Comparison of ENCODE assay signal across 29 cellular contexts in the genomic region with DNA sequence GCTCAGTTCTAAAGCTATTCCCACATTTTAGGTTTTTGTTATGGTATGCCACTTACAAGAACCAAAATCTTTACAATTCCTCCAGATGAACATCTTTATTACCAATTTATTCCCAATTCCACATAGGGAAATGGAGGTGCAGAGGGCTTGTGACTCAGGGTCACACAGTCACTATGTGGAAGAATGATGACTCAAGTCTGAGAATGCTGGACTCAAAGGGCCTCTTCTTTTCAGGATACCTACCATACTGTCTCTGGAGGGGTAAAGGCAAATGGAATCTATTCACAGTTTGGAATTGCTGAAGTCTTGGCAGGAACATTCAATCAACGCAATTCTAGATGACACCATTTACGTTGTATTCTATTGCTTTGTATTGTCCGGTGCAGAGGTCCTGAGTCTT. TPM values are rescaled to one million over a fixed set of nuclear protein-coding genes. Genes with fewer than 3 reads are reported as not detected.
DNase-seq lines count a peak whose midpoint lies in the region; ATAC-seq and TF ChIP-seq lines count a peak whose summit lies in the region.
"Had no signal": no experiment of that assay in that cellular context is flagged by ENCODE, and none has a peak within 500 bp of the region (broad histone marks: within the 10 kb centered on the region; RNA-seq: fewer than 3 reads in every experiment).

No MANE protein-coding gene starts in this region.

- no peak overlapping the region for H3K27ac Mint-ChIP-seq in HFFc6
- H3K27ac Mint-ChIP-seq: activated B cell treated with CpG ODN at 0.5 μM for 24 hours; activated naive CD8-positive, alpha-beta T cell; activated T-helper 2 cell treated with anti-CD3 and anti-CD28 coated beads, Interferon-gamma antibody, Interleukin-2, Interleukin-4, amounts not matched to agents 10 μg/mL and 5 μg/mL and 100 μg/mL, durations not matched to agents 14 hours and 24 hours and 36 hours; naive thymus-derived CD4-positive, alpha-beta T cell; type B pancreatic cell had no signal

- H3K4me3 Mint-ChIP-seq in HFFc6, result no peak overlapping the region
- H3K4me3 Mint-ChIP-seq: activated B cell treated with CpG ODN at 0.5 μM for 24 hours; activated naive CD8-positive, alpha-beta T cell; naive thymus-derived CD4-positive, alpha-beta T cell; type B pancreatic cell had no signal

- no peaks in the 10 kb centered on the region for H3K27me3 Mint-ChIP-seq in HFFc6 (ENCODE audit: insufficient read depth)
- H3K27me3 Mint-ChIP-seq: activated B cell treated with CpG ODN at 0.5 μM for 24 hours had no signal

- no peaks in the 10 kb centered on the region for H3K36me3 Mint-ChIP-seq in HFFc6 (ENCODE audit: low read depth)
- H3K36me3 Mint-ChIP-seq: activated naive CD8-positive, alpha-beta T cell; naive thymus-derived CD4-positive, alpha-beta T cell; type B pancreatic cell had no signal

- DNase-seq in AG08396 (ENCODE audit: low spot score) (peak; percentile 24), HFFc6 (peak; percentile 13), RPMI7951 (ENCODE audit: low read depth) (peak; percentile 44), foreskin melanocyte (peak; percentile 42), OCI-M1 (lab: John Stamatoyannopoulos, UW) (no peak), cerebellar nuclear complex (lab: John Stamatoyannopoulos, UW) (no peak), NCI-H748 (lab: John Stamatoyannopoulos, UW; ENCODE audit: unreplicated experiment) (no peak)
- DNase-seq: activated B cell treated with CpG ODN at 0.5 μM for 24 hours; activated CD4-positive, alpha-beta T cell treated with anti-CD3 and anti-CD28 coated beads, Interleukin-2, amount 50 U/mL, for 4 hours; activated CD8-positive, alpha-beta memory T cell treated with anti-CD3 and anti-CD28 coated beads, Interleukin-2, amount 50 U/mL, for 4 hours; aorta; caudate nucleus; dermis blood vessel endothelial cell; DND-41; naive thymus-derived CD4-positive, alpha-beta T cell; NCI-H1105; NCI-H1930; NCI-H526 treated with DMSO at 0.1 percent for 48 hours; nucleus accumbens; Right ventricle myocardium superior; stimulated activated CD4-positive, alpha-beta T cell treated with anti-CD3 and anti-CD28 coated beads, Interleukin-1b, Interleukin-23, amount 100 ng/mL, for 48 hours had no signal

- no peak for TF ChIP-seq CTCF in HFFc6 (IDR thresholded peaks at IDR 0.05)

- no peaks in the 10 kb centered on the region for H3K9me3 Mint-ChIP-seq in HFFc6
- H3K9me3 Mint-ChIP-seq: activated B cell treated with CpG ODN at 0.5 μM for 24 hours; activated T-helper 2 cell treated with anti-CD3 and anti-CD28 coated beads, Interferon-gamma antibody, Interleukin-2, Interleukin-4, amounts not matched to agents 10 μg/mL and 5 μg/mL and 100 μg/mL, durations not matched to agents 14 hours and 24 hours and 36 hours; naive thymus-derived CD4-positive, alpha-beta T cell; type B pancreatic cell had no signal

- peaks cover 22% of the 10 kb centered on the region for H3K4me1 Mint-ChIP-seq in HFFc6 (ENCODE audit: low read depth)

- no peak for ATAC-seq in HG03469 (IDR thresholded peaks at IDR 0.05; ENCODE audit: unreplicated experiment)
- ATAC-seq: left lobe of liver; naive thymus-derived CD4-positive, alpha-beta T cell had no signal

RNA-seq across cellular contexts. Expression of gene MANSC4, which starts 48.2 kb away (rescaled TPM):
- total RNA-seq in HFFc6 (2021; fragmentation: NEBNext Ultra II Directional; extraction: Animal tissue kit (Norgen Biotek cat#: 25700)), result not detected
- total RNA-seq in RPMI7951 (2014; rRNA removed; shearing (Covaris generic)), result not detected in 2 replicates
- total RNA-seq: A673; activated B cell treated with CpG ODN at 0.5 μM for 24 hours; activated T-helper 2 cell treated with anti-CD3 and anti-CD28 coated beads, Interferon-gamma antibody, Interleukin-2, Interleukin-4, amounts not matched to agents 10 μg/mL and 5 μg/mL and 100 μg/mL, durations not matched to agents 14 hours and 24 hours and 36 hours; aorta; dermis blood vessel endothelial cell; left lobe of liver; mesenteric fat pad; pulmonary artery endothelial cell; Right ventricle myocardium superior had no signal

RNA-seq across cellular contexts. Expression of gene KLHL42, which starts 48.2 kb away (rescaled TPM):
- 10 to 100 TPM; 17.6 to 24.7 (median 19.3) TPM for total RNA-seq in HFFc6 (2021; fragmentation: NEBNext Ultra II Directional; extraction: Animal tissue kit (Norgen Biotek cat#: 25700))
- total RNA-seq in RPMI7951 (2014; rRNA removed; shearing (Covaris generic)), result 12.3 and 13.7 TPM in 2 replicates

Comparison
In these comparisons a context has a peak if more than half of its experiments do, and no peak if none do; other contexts are left out.
1. DNase-seq: peak in AG08396 (single experiment), HFFc6 (single experiment), RPMI7951 (single experiment) and foreskin melanocyte (single experiment); none in OCI-M1 (single experiment), cerebellar nuclear complex (0 of 2) and NCI-H748 (single experiment).